Comparison of ENCODE assay signal across 8 cellular contexts in the genomic region with DNA sequence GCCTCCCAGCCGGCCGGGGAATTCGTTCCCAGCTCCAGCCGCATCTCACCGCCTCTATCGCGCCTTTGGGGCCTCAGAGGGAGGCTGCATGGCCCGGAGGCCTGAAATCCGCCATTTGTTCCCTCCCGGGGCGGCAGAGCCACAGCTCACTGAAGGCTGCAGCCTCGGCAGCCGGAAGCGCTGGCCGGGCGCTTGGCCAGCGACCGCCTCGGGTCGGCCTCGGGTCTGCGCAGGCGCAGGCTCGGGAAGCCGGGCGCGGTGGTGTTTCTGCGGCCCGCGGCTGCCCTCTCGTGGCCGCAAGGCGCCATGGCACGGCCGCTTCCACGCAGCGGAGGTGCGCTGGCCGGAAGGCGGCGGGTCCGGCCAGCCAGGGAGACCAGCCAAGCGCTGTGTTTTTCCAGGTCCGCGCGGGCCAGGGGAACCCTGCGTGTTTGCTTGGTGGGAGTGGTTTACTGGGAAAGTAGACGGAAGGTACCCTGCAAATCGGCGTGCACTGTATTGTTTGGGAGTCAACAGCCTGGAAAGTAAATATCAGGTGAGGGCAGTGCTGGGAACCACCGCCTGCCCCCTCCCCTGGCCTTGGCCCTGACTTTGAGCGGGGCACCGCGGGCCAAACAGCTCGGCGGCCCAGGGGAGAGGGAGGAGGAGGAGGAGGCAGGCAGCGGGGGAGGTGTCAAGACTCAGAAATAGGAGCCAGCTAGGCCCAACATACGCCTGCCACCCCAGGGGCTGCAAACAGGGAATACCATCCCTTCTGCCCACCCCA. TPM values are rescaled to one million over a fixed set of nuclear protein-coding genes. Genes with fewer than 3 reads are reported as not detected.
DNase-seq lines count a peak whose midpoint lies in the region; ATAC-seq and TF ChIP-seq lines count a peak whose summit lies in the region.

No MANE protein-coding gene starts in this region.

- H2AFZ ChIP-seq in smooth muscle cell (ENCODE audit: low read depth) = peak overlapping the region; percentile 98

- BruUV-seq in A673 (replicated peaks; lab: Mats Ljungman, UMichigan) = no TSS peak

- ATAC-seq in GM18520 (IDR thresholded peaks at IDR 0.05; ENCODE audit: unreplicated experiment) (peak; percentile 87), HG03045 (IDR thresholded peaks at IDR 0.05; ENCODE audit: unreplicated experiment) (peak; percentile 73)

- no peaks in the 10 kb centered on the region for H3K9me3 ChIP-seq in A673 (ENCODE audit: low read depth, low read length, poor library complexity, severe bottlenecking)
- peaks cover 10% of the 10 kb centered on the region for H3K9me3 ChIP-seq in WERI-Rb-1 (ENCODE audit: severe bottlenecking)
- no peaks in the 10 kb centered on the region for H3K9me3 ChIP-seq in breast epithelium
- no peaks in the 10 kb centered on the region for H3K9me3 ChIP-seq in smooth muscle cell (replicated peaks; ENCODE audit: low read depth)

- peak overlapping the region; percentile 90 for H3K4me2 ChIP-seq in smooth muscle cell

- H3K27me3 ChIP-seq in A673 (replicated peaks; ENCODE audit: insufficient read depth, low read depth, low read length, poor library complexity) (peaks cover 33% of the 10 kb centered on the region), WERI-Rb-1 (ENCODE audit: insufficient read depth, low read depth, severe bottlenecking) (no peaks in the 10 kb centered on the region), breast epithelium (no peaks in the 10 kb centered on the region), smooth muscle cell (ENCODE audit: low read depth) (peaks cover 19% of the 10 kb centered on the region)

- CTCF ChIA-PET in A673 (lab: Charles Lee) = interaction anchor here (0.6 to 2.3 kb wide), 13 partner anchors 17 to 323 kb away, joined by 3 to 18 read pairs (median 4); no protein-coding TSS in a partner anchor

- H3K27ac ChIP-seq in A673 (ENCODE audit: low read depth, low read length, poor library complexity, severe bottlenecking) (peak overlapping the region; percentile 67), WERI-Rb-1 (peak overlapping the region; percentile 81), breast epithelium (peak overlapping the region; percentile 91 to 98), smooth muscle cell (ENCODE audit: low read depth) (no peak overlapping the region)

- H4K20me1 ChIP-seq in smooth muscle cell (ENCODE audit: low read depth) = no peaks in the 10 kb centered on the region

- intact Hi-C loops in A673 (cut with micrococcal nuclease; ENCODE audit: unreplicated experiment) (loop anchor here (1.0 kb wide), 1 partner anchor 78 kb away; no protein-coding TSS in a partner anchor), breast epithelium (cut with DNase I; ENCODE audit: low total_unique reads) (loop anchor here (5.0 kb wide), 1 partner anchor 76 kb away; no protein-coding TSS in a partner anchor)

- H3K9ac ChIP-seq in smooth muscle cell (ENCODE audit: low read depth) = no peak overlapping the region

- peak; percentile 76 for TF ChIP-seq POLR2A in breast epithelium (IDR thresholded peaks at IDR 0.05)

- POLR2A ChIA-PET in A673 (lab: Charles Lee; ENCODE audit: low non-redundant PET) = no interaction called here

- H3K79me2 ChIP-seq in smooth muscle cell (ENCODE audit: low read depth) = no peaks in the 10 kb centered on the region

- H3K36me3 ChIP-seq in A673 (ENCODE audit: insufficient read depth, low read length, poor library complexity, severe bottlenecking) = no peaks in the 10 kb centered on the region
- no peaks in the 10 kb centered on the region for H3K36me3 ChIP-seq in WERI-Rb-1
- no peaks in the 10 kb centered on the region for H3K36me3 ChIP-seq in breast epithelium
- no peaks in the 10 kb centered on the region for H3K36me3 ChIP-seq in smooth muscle cell (ENCODE audit: low read depth)

- H3F3A ChIP-seq in smooth muscle cell (ENCODE audit: low read depth) = no peaks in the 10 kb centered on the region

- DNase-seq in A673 (ENCODE audit: low spot score) (peak; percentile 88), NCI-H2107 (lab: John Stamatoyannopoulos, UW) (peak; percentile 83), WERI-Rb-1 (peak; percentile 97), breast epithelium (ENCODE audit: low spot score in 2 of 2) (peak; percentile 86 to 94), iPS-NIHi7 (ENCODE audit: extremely low spot score) (peak; percentile 97), smooth muscle cell (lab: John Stamatoyannopoulos, UW; ENCODE audit: unreplicated experiment) (peak; percentile 83)

- H3K4me1 ChIP-seq in A673 (ENCODE audit: insufficient read depth, low read length, poor library complexity, severe bottlenecking) = peaks cover 5% of the 10 kb centered on the region
- peaks cover 0 to 11% of the 10 kb centered on the region in 2 donors for H3K4me1 ChIP-seq in breast epithelium
- no peaks in the 10 kb centered on the region for H3K4me1 ChIP-seq in smooth muscle cell (ENCODE audit: low read depth)

- TF ChIP-seq CTCF in A673 (conservative IDR thresholded peaks at IDR 0.05; ENCODE audit: low read depth, low read length) (peak; percentile 84), WERI-Rb-1 (IDR thresholded peaks at IDR 0.05; ENCODE audit: low read depth, low read length) (peak; percentile 100), breast epithelium (IDR thresholded peaks at IDR 0.05) (peak; percentile 94 to 100 (median 100)), smooth muscle cell (IDR thresholded peaks at IDR 0.05; ENCODE audit: borderline replicate concordance, insufficient read depth, poor library complexity, severe bottlenecking) (peak; percentile 99)

- H3K4me3 ChIP-seq in A673 (ENCODE audit: low read depth, low read length, poor library complexity, severe bottlenecking) (peak overlapping the region; percentile 46), WERI-Rb-1 (ENCODE audit: low read depth, low read length) (peak overlapping the region; percentile 54), breast epithelium (peak overlapping the region; percentile 52 to 77 (median 64)), smooth muscle cell (peak overlapping the region; percentile 59)

- WGBS in smooth muscle cell (ENCODE audit: low lambda C conversion rate) = 4% methylated on average over 58 of the region's 58 CpGs

RNA-seq across cellular contexts. Expression of a gene that starts 52.7 kb away (rescaled TPM):
- total RNA-seq in A673 (2021) (not detected in 2 replicates), breast epithelium (10 to 100 TPM; 15.7 to 80.6 (median 22.2) TPM), smooth muscle cell (not detected in 2 replicates)
- polyA plus RNA-seq in smooth muscle cell = not detected in 2 replicates

Comparison
In these comparisons a context has a peak if more than half of its experiments do, and no peak if none do; other contexts are left out.
1. RNA of a gene that starts 52.7 kb away (total RNA-seq): 15.7 to 80.6 TPM in breast epithelium; not detected in A673 and not detected in smooth muscle cell; every median in the first group is over 10 times any median in the second.
2. Peak in every context shown above with its lines, with median percentiles within 50 percentile points of each other: DNase-seq, H3K4me3 ChIP-seq and CTCF ChIP-seq.